1 cellular context compared by ENCODE assay signal in genomic region chr1:226738995-226739695, GRCh38.
A peak's percentile ranks its signal among the peaks of the same experiment; 100 is the strongest.
TF ChIP-seq lines count a peak whose summit lies in the region.

Gene ITPKB, minus strand, starts transcription at chr1:226739282. Its CDS starts 1,824 bp downstream, at chr1:226737458.

TF ChIP-seq in HEK293, 187 proteins besides CTCF, POLR2A, EP300 and RAD21 (continued from another document):
- TF ChIP-seq ZNF362 (tag by site-specific recombination; IDR thresholded peaks at IDR 0.05), result peak; percentile 93
- TF ChIP-seq PRDM1 (tag by site-specific recombination; IDR thresholded peaks at IDR 0.05), result peak; percentile 62; the same call in 1 of the 2 replicates
- TF ChIP-seq ZNF548 (tag by site-specific recombination; IDR thresholded peaks at IDR 0.05), result no peak
- TF ChIP-seq ZNF513 (tag by site-specific recombination; IDR thresholded peaks at IDR 0.05), result no peak
- TF ChIP-seq ZBTB11 (tag by site-specific recombination; conservative IDR thresholded peaks at IDR 0.05; ENCODE audit: low read depth), result peak; percentile 30; the same call in 1 of the 2 replicates
- TF ChIP-seq ZBTB17 (tag by site-specific recombination; IDR thresholded peaks at IDR 0.05), result 0 out of 2 replicates have a peak, but pooled peaks have one; percentile 6
- TF ChIP-seq ZNF629 (tag by site-specific recombination; IDR thresholded peaks at IDR 0.05), result peak; percentile 20; the same call in 1 of the 2 replicates
- peak; percentile 85 for TF ChIP-seq ZNF335 (tag by site-specific recombination; conservative IDR thresholded peaks at IDR 0.05)
- 0 out of 2 replicates have a peak, but pooled peaks have one; percentile 9 for TF ChIP-seq SP7 (tag by site-specific recombination; IDR thresholded peaks at IDR 0.05)
- peak; percentile 37; the same call in 1 of the 2 replicates for TF ChIP-seq ZNF518A (tag by site-specific recombination; conservative IDR thresholded peaks at IDR 0.05; ENCODE audit: low read depth)
- TF ChIP-seq ZNF664 (tag by site-specific recombination; IDR thresholded peaks at IDR 0.05), result peak; percentile 4; the same call in 1 of the 2 replicates
- TF ChIP-seq IKZF3 (tag by site-specific recombination; IDR thresholded peaks at IDR 0.05), result no peak
